ENCODE assay signal across 13 cellular contexts in the genomic region with DNA sequence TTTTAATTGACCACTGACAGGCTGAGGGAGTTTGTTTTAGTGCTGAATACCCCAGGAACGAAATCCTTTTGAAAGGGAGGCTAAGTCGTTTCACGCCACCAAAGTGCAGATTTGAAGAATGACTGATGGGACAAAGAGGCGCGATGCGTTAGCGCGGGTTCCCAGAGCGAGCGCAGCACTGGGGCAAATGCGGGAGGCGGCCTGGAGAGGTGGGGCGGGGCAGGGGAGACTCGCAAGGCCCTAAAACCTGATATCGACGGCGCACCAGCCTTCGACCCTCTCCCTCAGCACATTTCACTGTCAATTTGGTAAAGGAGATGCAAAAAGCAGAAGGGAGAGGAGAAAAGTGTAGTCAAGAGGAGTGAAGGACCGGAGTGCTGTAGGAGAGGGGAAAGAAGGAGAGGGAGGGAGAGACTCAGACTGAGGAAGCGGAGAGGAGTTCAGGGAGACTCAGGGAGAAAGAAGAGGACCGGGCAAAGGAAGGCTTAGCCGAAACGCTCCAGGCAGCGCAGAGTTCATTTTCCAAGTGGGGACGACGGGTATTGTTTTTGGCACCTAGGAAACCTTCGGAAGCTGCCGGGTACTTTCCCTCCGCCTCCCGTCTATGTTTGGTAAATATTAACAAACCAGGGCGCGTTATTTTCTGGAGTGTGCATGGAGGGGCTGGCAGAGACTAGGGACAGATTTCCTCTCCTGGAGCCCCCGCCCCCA. TPM values are rescaled to one million over a fixed set of nuclear protein-coding genes. Genes with fewer than 3 reads are reported as not detected.
DNase-seq lines count a peak whose midpoint lies in the region; ATAC-seq, FAIRE-seq and TF ChIP-seq lines count a peak whose summit lies in the region.
"Had no signal": no experiment of that assay in that cellular context is flagged by ENCODE, and none has a peak within 500 bp of the region (broad histone marks: within the 10 kb centered on the region; RNA-seq: fewer than 3 reads in every experiment).

No MANE protein-coding gene starts in this region.

- peaks cover 4 to 80% of the 10 kb centered on the region in 2 donors for H3K27me3 ChIP-seq in body of pancreas

- no peak for FAIRE-seq in A549 (lab: Jason Lieb, UNC)

- H3K4me3 ChIP-seq in A549 (peak overlapping the region; percentile 7; the same call in 1 of the 3 replicates), body of pancreas (no peak overlapping the region)

- intact Hi-C loops in cardiac septum (cut with DNase I) (no loop called here), body of pancreas (cut with DNase I) (no loop called here), head of caudate nucleus (cut with DNase I) (no loop called here)

- H3K27ac Mint-ChIP-seq in endothelial cell (ENCODE audit: unreplicated experiment) = no peak overlapping the region

- no peak for TF ChIP-seq CTCF in A549 (IDR thresholded peaks at IDR 0.05)
- no peak for TF ChIP-seq CTCF in endothelial cell (IDR thresholded peaks at IDR 0.05; ENCODE audit: unreplicated experiment)
- TF ChIP-seq CTCF in body of pancreas (IDR thresholded peaks at IDR 0.05) = peak in 1 of 7 experiments; percentile 16

- no peaks in the 10 kb centered on the region for H3K36me3 Mint-ChIP-seq in endothelial cell (ENCODE audit: low read depth, unreplicated experiment)

- DNase-seq in A549 (ENCODE audit: low read depth in 1 of 2, low spot score in 1 of 2) (no peak), COR-L47 (lab: John Stamatoyannopoulos, UW) (peak; percentile 87), NCI-H2029 treated with DMSO at 0.1 percent for 48 hours (lab: John Stamatoyannopoulos, UW) (peak; percentile 22), endothelial cell (ENCODE audit: low spot score) (no peak), cardiac septum (ENCODE audit: low spot score) (no peak), body of pancreas (no peak), head of caudate nucleus (no peak)
- DNase-seq: DND-41, NCI-H2171 treated with DMSO at 0.1 percent for 48 hours had no signal

- H3K9me3 Mint-ChIP-seq in endothelial cell (ENCODE audit: unreplicated experiment) = no peaks in the 10 kb centered on the region

- WGBS in A549 (ENCODE audit: missing lambda C conversion rate) = 15% methylated on average over 33 of the region's 33 CpGs
- 6 to 9% methylated on average over 31 to 33 of the region's 33 CpGs for WGBS in body of pancreas, 2 donors

- H3K27ac ChIP-seq in A549 (no peak overlapping the region), body of pancreas (no peak overlapping the region)

- H3K4me3 Mint-ChIP-seq in endothelial cell (ENCODE audit: unreplicated experiment) = peak overlapping the region; percentile 90

- no peak for TF ChIP-seq RAD21 in A549 (conservative IDR thresholded peaks at IDR 0.05 in 1 of 2, IDR thresholded peaks at IDR 0.05 in 1 of 2)

- CTCF ChIA-PET in A549 (lab: Yijun Ruan, JAX) = no interaction called here

- H3K4me1 ChIP-seq in A549 = peaks cover 39% of the 10 kb centered on the region
- peaks cover 36% of the 10 kb centered on the region for H3K4me1 ChIP-seq in body of pancreas

- no peak for TF ChIP-seq POLR2A in A549 (IDR thresholded peaks at IDR 0.05; ENCODE audit: low read length)
- TF ChIP-seq POLR2A in body of pancreas (IDR thresholded peaks at IDR 0.05) = no peak

- peak overlapping the region; percentile 34; the same call in 2 of the 3 replicates for H3K4me2 ChIP-seq in A549

- peak; percentile 8 to 15; a peak in 2 of 6 replicates for ATAC-seq in A549
- ATAC-seq in HG03571 (IDR thresholded peaks at IDR 0.05; ENCODE audit: unreplicated experiment) = no peak
- no peak for ATAC-seq in body of pancreas

- H3K4me1 Mint-ChIP-seq in endothelial cell (ENCODE audit: unreplicated experiment) = peaks cover 64% of the 10 kb centered on the region

- H3K36me3 ChIP-seq in body of pancreas (replicated peaks in 1 of 2; ENCODE audit: insufficient read depth in 1 of 2, low read depth in 2 of 2) = no peaks in the 10 kb centered on the region

- POLR2A ChIA-PET in A549 (lab: Yijun Ruan, JAX) = no interaction called here

- TF ChIP-seq EP300 in A549 (IDR thresholded peaks at IDR 0.05) = no peak

- peaks cover 13% of the 10 kb centered on the region for H3K27me3 Mint-ChIP-seq in endothelial cell (ENCODE audit: unreplicated experiment)

- H3K9me3 ChIP-seq in A549 (no peaks in the 10 kb centered on the region), body of pancreas (no peaks in the 10 kb centered on the region)

TF ChIP-seq in A549, 52 proteins besides CTCF, POLR2A, EP300 and RAD21:
- TF ChIP-seq ZFP36 (IDR thresholded peaks at IDR 0.05; ENCODE audit: borderline replicate concordance, partially characterized antibody) = no peak
- no peak for TF ChIP-seq SREBF2 (IDR thresholded peaks at IDR 0.05)
- TF ChIP-seq NR3C1 (IDR thresholded peaks at IDR 0.05) = no peak
- TF ChIP-seq RNF2 (IDR thresholded peaks at IDR 0.05; ENCODE audit: borderline replicate concordance, low read depth) = no peak; the same call in 1 of the 2 replicates
- TF ChIP-seq CHD2 (IDR thresholded peaks at IDR 0.05; ENCODE audit: low read length, partially characterized antibody) = no peak
- TF ChIP-seq ZNF302 (CRISPR knock-in tag; IDR thresholded peaks at IDR 0.05) = no peak
- TF ChIP-seq TFCP2L1 (CRISPR knock-in tag; IDR thresholded peaks at IDR 0.05) = no peak
- TF ChIP-seq BHLHE40 (IDR thresholded peaks at IDR 0.05; ENCODE audit: low read depth, low read length) = no peak
- TF ChIP-seq FOSL2 (IDR thresholded peaks at IDR 0.05) = no peak
- TF ChIP-seq FOSL2 (CRISPR knock-in tag; IDR thresholded peaks at IDR 0.05) = no peak
- TF ChIP-seq HDAC2 (IDR thresholded peaks at IDR 0.05) = no peak
- no peak for TF ChIP-seq ESRRA (IDR thresholded peaks at IDR 0.05; ENCODE audit: borderline replicate concordance, low read length)
- TF ChIP-seq EHF (CRISPR knock-in tag; IDR thresholded peaks at IDR 0.05) = no peak
TF ChIP-seq in A549: peak in this region for 0.

RNA-seq across cellular contexts. Expression of gene FOXB1, which starts 3.8 kb away (rescaled TPM):
- not detected in 2 replicates for polyA plus RNA-seq in A549 (2011; rRNA removed)
- polyA plus RNA-seq in A549 (2012; cell fraction: cytosol; rRNA removed) = not detected in 2 replicates
- not detected in 2 replicates for polyA plus RNA-seq in A549 (2012; cell fraction: nucleus; rRNA removed)
- polyA plus RNA-seq in A549 (2017; fragmentation: RNase III; extraction: RNeasy Plus Mini Kit Qiagen cat#74134 plus additional on column Dnase treatment) = not detected in 3 replicates
- polyA minus RNA-seq in A549 (2011; rRNA and poly(A)+ RNA removed) = not detected in 2 replicates
- 6.7 TPM for total RNA-seq in endothelial cell (ENCODE audit: unreplicated experiment)
- total RNA-seq in cardiac septum = not detected
- total RNA-seq in body of pancreas = not detected
- total RNA-seq: fibroblast of villous mesenchyme, lung microvascular endothelial cell, ureter had no signal

Comparison
In these comparisons a context has a peak if more than half of its experiments do, and no peak if none do; other contexts are left out.
1. ATAC-seq: peak in A549 (2 of 2); none in HG03571 (single experiment) and body of pancreas (single experiment).
2. DNase-seq: peak in COR-L47 (single experiment) and NCI-H2029 treated with DMSO at 0.1 percent for 48 hours (single experiment); none in A549 (0 of 2), endothelial cell (single experiment), cardiac septum (single experiment), body of pancreas (0 of 4) and head of caudate nucleus (0 of 42).